Comparison of ENCODE assay signal across 20 cellular contexts in the genomic region with DNA sequence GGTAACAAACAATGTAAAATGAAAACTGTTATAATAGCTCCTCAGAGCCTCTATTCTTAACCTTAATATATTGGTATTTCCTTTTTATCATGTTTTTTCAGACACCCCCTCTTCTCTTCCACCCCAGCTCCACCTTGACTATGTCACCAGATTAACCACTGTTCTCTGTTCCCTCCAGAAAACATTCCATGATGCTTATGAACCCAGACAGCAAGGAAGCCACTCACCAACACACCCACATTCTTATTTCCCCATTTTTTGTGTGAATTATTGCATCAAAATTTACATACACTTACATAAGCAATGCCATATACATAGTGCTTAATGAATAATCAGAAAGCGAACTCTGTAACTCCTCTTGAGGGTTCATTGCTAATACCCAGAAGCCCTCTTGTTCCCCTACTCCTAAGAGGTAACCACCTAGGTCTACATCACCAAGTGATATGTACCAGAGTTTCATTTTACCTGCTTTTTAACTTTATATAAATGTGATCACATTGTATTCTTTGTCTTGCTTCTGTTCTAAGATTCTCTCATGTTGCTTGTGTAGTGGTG.
"Had no signal": no experiment of that assay in that cellular context is flagged by ENCODE, and none has a peak within 500 bp of the region (broad histone marks: within the 10 kb centered on the region; RNA-seq: fewer than 3 reads in every experiment).

No MANE protein-coding gene starts in this region.

- H3K27ac ChIP-seq: gastrocnemius medialis, hepatocyte, stomach, thyroid gland had no signal

- DNase-seq: activated CD4-positive, alpha-beta T cell treated with anti-CD3 and anti-CD28 coated beads for 4 hours; activated CD4-positive, alpha-beta T cell treated with anti-CD3 and anti-CD28 coated beads, Interleukin-2, amount 50 U/mL, for 4 hours; activated CD4-positive, CD25-positive, alpha-beta regulatory T cell; activated CD8-positive, alpha-beta memory T cell treated with anti-CD3 and anti-CD28 coated beads for 24 hours; activated effector memory CD4-positive, alpha-beta T cell treated with anti-CD3 and anti-CD28 coated beads, Interleukin-2, amount 50 U/mL, for 16 hours; activated naive CD4-positive, alpha-beta T cell treated with anti-CD3 and anti-CD28 coated beads, Interleukin-2, amount 10 ng/mL, durations not matched to agents 7 days and 5 days; dermis blood vessel endothelial cell; effector CD4-positive, alpha-beta T cell; gastrocnemius medialis; glutamatergic neuron; left colon; mammary epithelial cell; posterior cingulate gyrus; right cardiac atrium; stomach; T-helper 1 cell; thyroid gland had no signal

- H3K27ac Mint-ChIP-seq: activated naive CD4-positive, alpha-beta T cell treated with anti-CD3 and anti-CD28 coated beads, Interleukin-2, amount 10 ng/mL, durations not matched to agents 7 days and 5 days; nephron; T-helper 2 cell treated with Interferon-gamma antibody and Interleukin-4, amounts not matched to agents 5 μg/mL and 100 μg/mL, for 36 hours had no signal

- H3K27me3 Mint-ChIP-seq: activated naive CD4-positive, alpha-beta T cell treated with anti-CD3 and anti-CD28 coated beads, Interleukin-2, amount 10 ng/mL, durations not matched to agents 7 days and 5 days had no signal

- ATAC-seq: gastrocnemius medialis, left colon, right cardiac atrium had no signal

- H3K4me3 Mint-ChIP-seq: activated naive CD4-positive, alpha-beta T cell treated with anti-CD3 and anti-CD28 coated beads, Interleukin-2, amount 10 ng/mL, durations not matched to agents 7 days and 5 days; nephron; T-helper 2 cell treated with Interferon-gamma antibody and Interleukin-4, amounts not matched to agents 5 μg/mL and 100 μg/mL, for 36 hours had no signal

- H3K4me1 Mint-ChIP-seq: activated naive CD4-positive, alpha-beta T cell treated with anti-CD3 and anti-CD28 coated beads, Interleukin-2, amount 10 ng/mL, durations not matched to agents 7 days and 5 days; nephron had no signal

- H3K9me3 Mint-ChIP-seq: activated naive CD4-positive, alpha-beta T cell treated with anti-CD3 and anti-CD28 coated beads, Interleukin-2, amount 10 ng/mL, durations not matched to agents 7 days and 5 days; T-helper 2 cell treated with Interferon-gamma antibody and Interleukin-4, amounts not matched to agents 5 μg/mL and 100 μg/mL, for 36 hours had no signal
